8 cellular contexts compared by ENCODE assay signal in the genomic region with DNA sequence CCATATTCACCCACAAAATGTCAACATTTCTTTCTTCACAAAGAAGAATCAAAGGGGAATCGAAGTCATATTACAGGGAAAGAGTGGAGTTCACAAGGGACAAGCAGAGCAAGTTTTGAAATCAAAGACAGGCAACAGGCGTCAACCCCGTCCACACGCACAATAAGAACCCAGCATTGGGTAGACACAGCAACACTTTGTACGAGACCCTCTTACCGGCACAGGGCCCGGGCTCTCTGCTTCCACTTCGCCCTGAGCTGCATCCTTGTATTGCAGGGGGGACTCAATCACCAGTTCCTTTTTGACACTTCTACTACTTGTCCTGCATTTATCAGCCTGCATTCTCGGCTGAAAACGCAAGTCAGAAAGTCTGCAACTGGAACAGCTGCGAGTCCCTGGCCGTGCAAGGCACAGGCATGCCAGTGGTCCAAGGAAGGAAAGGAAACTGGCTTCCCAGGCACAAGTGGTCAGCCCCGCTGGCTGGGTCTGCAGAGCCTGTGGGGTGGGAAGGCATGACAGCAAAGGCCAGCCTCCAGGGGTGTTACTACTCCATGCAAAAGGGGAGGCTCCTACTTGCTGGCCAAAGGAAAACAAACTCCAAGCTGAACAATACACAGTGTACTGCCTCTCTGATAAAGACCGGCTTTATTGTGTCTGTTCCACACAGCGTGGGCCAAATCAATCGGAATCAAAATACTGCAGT. TPM values are rescaled to one million over a fixed set of nuclear protein-coding genes. Genes with fewer than 3 reads are reported as not detected.
DNase-seq lines count a peak whose midpoint lies in the region; ATAC-seq and TF ChIP-seq lines count a peak whose summit lies in the region.

A gene with protein sequence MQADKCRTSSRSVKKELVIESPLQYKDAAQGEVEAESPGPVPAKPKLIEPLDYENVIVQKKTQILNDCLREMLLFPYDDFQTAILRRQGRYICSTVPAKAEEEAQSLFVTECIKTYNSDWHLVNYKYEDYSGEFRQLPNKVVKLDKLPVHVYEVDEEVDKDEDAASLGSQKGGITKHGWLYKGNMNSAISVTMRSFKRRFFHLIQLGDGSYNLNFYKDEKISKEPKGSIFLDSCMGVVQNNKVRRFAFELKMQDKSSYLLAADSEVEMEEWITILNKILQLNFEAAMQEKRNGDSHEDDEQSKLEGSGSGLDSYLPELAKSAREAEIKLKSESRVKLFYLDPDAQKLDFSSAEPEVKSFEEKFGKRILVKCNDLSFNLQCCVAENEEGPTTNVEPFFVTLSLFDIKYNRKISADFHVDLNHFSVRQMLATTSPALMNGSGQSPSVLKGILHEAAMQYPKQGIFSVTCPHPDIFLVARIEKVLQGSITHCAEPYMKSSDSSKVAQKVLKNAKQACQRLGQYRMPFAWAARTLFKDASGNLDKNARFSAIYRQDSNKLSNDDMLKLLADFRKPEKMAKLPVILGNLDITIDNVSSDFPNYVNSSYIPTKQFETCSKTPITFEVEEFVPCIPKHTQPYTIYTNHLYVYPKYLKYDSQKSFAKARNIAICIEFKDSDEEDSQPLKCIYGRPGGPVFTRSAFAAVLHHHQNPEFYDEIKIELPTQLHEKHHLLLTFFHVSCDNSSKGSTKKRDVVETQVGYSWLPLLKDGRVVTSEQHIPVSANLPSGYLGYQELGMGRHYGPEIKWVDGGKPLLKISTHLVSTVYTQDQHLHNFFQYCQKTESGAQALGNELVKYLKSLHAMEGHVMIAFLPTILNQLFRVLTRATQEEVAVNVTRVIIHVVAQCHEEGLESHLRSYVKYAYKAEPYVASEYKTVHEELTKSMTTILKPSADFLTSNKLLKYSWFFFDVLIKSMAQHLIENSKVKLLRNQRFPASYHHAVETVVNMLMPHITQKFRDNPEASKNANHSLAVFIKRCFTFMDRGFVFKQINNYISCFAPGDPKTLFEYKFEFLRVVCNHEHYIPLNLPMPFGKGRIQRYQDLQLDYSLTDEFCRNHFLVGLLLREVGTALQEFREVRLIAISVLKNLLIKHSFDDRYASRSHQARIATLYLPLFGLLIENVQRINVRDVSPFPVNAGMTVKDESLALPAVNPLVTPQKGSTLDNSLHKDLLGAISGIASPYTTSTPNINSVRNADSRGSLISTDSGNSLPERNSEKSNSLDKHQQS (N-terminal part only) (minus strand): TSS at position 497 of the 703 bp plus-strand sequence. CDS start 155 bp downstream, at position 342.

- H3K4me1 ChIP-seq in right cardiac atrium (ENCODE audit: control insufficient read depth, insufficient read depth, low read length) = peaks cover 6% of the 10 kb centered on the region
- no peaks in the 10 kb centered on the region for H3K4me1 ChIP-seq in prostate gland (replicated peaks)

- no peaks in the 10 kb centered on the region for H3K27me3 ChIP-seq in right cardiac atrium (ENCODE audit: control insufficient read depth, insufficient read depth)
- no peaks in the 10 kb centered on the region for H3K27me3 ChIP-seq in prostate gland (replicated peaks; ENCODE audit: insufficient read depth)

- no peaks in the 10 kb centered on the region for H3K9me3 ChIP-seq in right cardiac atrium (ENCODE audit: control insufficient read depth, low read length)
- no peaks in the 10 kb centered on the region for H3K9me3 ChIP-seq in prostate gland

- H3K27ac ChIP-seq in right cardiac atrium (ENCODE audit: low read length) (peak within 1 kb of the TSS; percentile 78), prostate gland (peak within 1 kb of the TSS; percentile 8 to 65)

- intact Hi-C loops in right cardiac atrium (cut with DNase I) = loop anchor here in 1 of 4 donors (10.0 kb wide), 1 partner anchor 63 kb away; no protein-coding TSS in a partner anchor
- intact Hi-C loops in prostate gland (cut with DNase I) = no loop called here

- peaks cover 35% of the 10 kb centered on the region for H3K4me1 Mint-ChIP-seq in T-helper 2 cell treated with Interferon-gamma antibody and Interleukin-4, amounts not matched to agents 5 μg/mL and 100 μg/mL, for 36 hours (ENCODE audit: low read depth)

- no peak for TF ChIP-seq CTCF in prostate gland (IDR thresholded peaks at IDR 0.05)

- H3K36me3 ChIP-seq in prostate gland = no peaks in the 10 kb centered on the region

- no peaks in the 10 kb centered on the region for H3K9me3 Mint-ChIP-seq in T-helper 2 cell treated with Interferon-gamma antibody and Interleukin-4, amounts not matched to agents 5 μg/mL and 100 μg/mL, for 36 hours

- 9% methylated on average over 16 of the region's 16 CpGs for WGBS in right cardiac atrium
- 8% methylated on average over 16 of the region's 16 CpGs for WGBS in prostate gland

- ATAC-seq in right cardiac atrium (peak; percentile 98), HG02571 (IDR thresholded peaks at IDR 0.05; ENCODE audit: unreplicated experiment) (no peak)

- no peak for TF ChIP-seq POLR2A in prostate gland (IDR thresholded peaks at IDR 0.05)

- H3K4me3 Mint-ChIP-seq in T-helper 2 cell treated with Interferon-gamma antibody and Interleukin-4, amounts not matched to agents 5 μg/mL and 100 μg/mL, for 36 hours = no peak within 1 kb of the TSS

- H3K27me3 Mint-ChIP-seq in T-helper 2 cell treated with Interferon-gamma antibody and Interleukin-4, amounts not matched to agents 5 μg/mL and 100 μg/mL, for 36 hours (ENCODE audit: low read depth) = no peaks in the 10 kb centered on the region

- H3K4me3 ChIP-seq in right cardiac atrium (ENCODE audit: low read length) (peak within 1 kb of the TSS; percentile 53), prostate gland (peak within 1 kb of the TSS; percentile 21 to 40)

- peaks cover 2% of the 10 kb centered on the region for H3K36me3 Mint-ChIP-seq in T-helper 2 cell treated with Interferon-gamma antibody and Interleukin-4, amounts not matched to agents 5 μg/mL and 100 μg/mL, for 36 hours (ENCODE audit: low read depth)

- DNase-seq in NCI-H510A treated with DMSO at 0.1 percent for 48 hours (lab: John Stamatoyannopoulos, UW) (peak; percentile 21), NCI-H510A (lab: John Stamatoyannopoulos, UW) (no peak), anterior cingulate cortex (lab: John Stamatoyannopoulos, UW) (peak in 55 of 58 donors; percentile 6 to 91 (median 67)), right cardiac atrium (peak; percentile 79 to 92 (median 89)), prostate gland (ENCODE audit: low spot score) (peak; percentile 58), NCI-H1105 (lab: John Stamatoyannopoulos, UW) (no peak)
- DNase-seq in T-helper 2 cell treated with Interferon-gamma antibody and Interleukin-4, amounts not matched to agents 5 μg/mL and 100 μg/mL, for 36 hours (ENCODE audit: low spot score) = no peak

- no peak within 1 kb of the TSS for H3K27ac Mint-ChIP-seq in T-helper 2 cell treated with Interferon-gamma antibody and Interleukin-4, amounts not matched to agents 5 μg/mL and 100 μg/mL, for 36 hours

RNA-seq across cellular contexts. Expression of the gene that starts here (rescaled TPM):
- total RNA-seq in right cardiac atrium (10 to 100 TPM; 39.4 to 59.7 (median 57.2) TPM), prostate gland (100 to 1,000 TPM; 107 to 117 TPM)
- polyA plus RNA-seq in right cardiac atrium = 26.8 TPM

Comparison
In these comparisons a context has a peak if more than half of its experiments do, and no peak if none do; other contexts are left out.
1. DNase-seq: peak in NCI-H510A treated with DMSO at 0.1 percent for 48 hours (single experiment), anterior cingulate cortex (55 of 58), right cardiac atrium (3 of 3) and prostate gland (single experiment); none in NCI-H510A (single experiment), T-helper 2 cell treated with Interferon-gamma antibody and Interleukin-4, amounts not matched to agents 5 μg/mL and 100 μg/mL, for 36 hours (single experiment) and NCI-H1105 (single experiment).